Comparison of ENCODE assay signal across 13 cellular contexts in genomic region chr17:79022507-79022991, GRCh38. TPM values are rescaled to one million over a fixed set of nuclear protein-coding genes. Genes with fewer than 3 reads are reported as not detected.
DNase-seq lines count a peak whose midpoint lies in the region; ATAC-seq, FAIRE-seq and TF ChIP-seq lines count a peak whose summit lies in the region.
"Had no signal": no experiment of that assay in that cellular context is flagged by ENCODE, and none has a peak within 500 bp of the region (broad histone marks: within the 10 kb centered on the region; RNA-seq: fewer than 3 reads in every experiment).

No MANE protein-coding gene starts in this region.

- no peak for FAIRE-seq in D721Med (lab: Jason Lieb, UNC)

- no peaks in the 10 kb centered on the region for H3K9me3 ChIP-seq in right cardiac atrium (ENCODE audit: control insufficient read depth, low read length)
- H3K9me3 ChIP-seq in trophoblast cell (ENCODE audit: insufficient read depth, low read depth, low read length): no peaks in the 10 kb centered on the region
- no peaks in the 10 kb centered on the region for H3K9me3 ChIP-seq in vagina
- H3K9me3 ChIP-seq: SJSA1 had no signal

- H4K8ac ChIP-seq in trophoblast cell (ENCODE audit: low read depth, low read length): no peak overlapping the region

- TF ChIP-seq POLR2A in vagina (IDR thresholded peaks at IDR 0.05): no peak

- no peak overlapping the region for H3K14ac ChIP-seq in trophoblast cell (ENCODE audit: low read length)

- H3K9ac ChIP-seq in trophoblast cell (ENCODE audit: low read length): no peak overlapping the region

- peaks cover 22% of the 10 kb centered on the region for H3K79me1 ChIP-seq in trophoblast cell (ENCODE audit: low read length)

- H3K36me3 ChIP-seq in trophoblast cell (ENCODE audit: control insufficient read depth in 1 of 2, insufficient read depth in 2 of 2, low read length in 2 of 2) (no peaks in the 10 kb centered on the region), vagina (no peaks in the 10 kb centered on the region)
- H3K36me3 ChIP-seq: cardiac muscle cell, SJSA1 had no signal

- no peak overlapping the region for H3K18ac ChIP-seq in trophoblast cell (ENCODE audit: low read length)

- ATAC-seq in right cardiac atrium: peak; percentile 72 to 73
- ATAC-seq in omental fat pad (ENCODE audit: low FRiP score): no peak

- DNase-seq in DMS153 (lab: John Stamatoyannopoulos, UW) (peak; percentile 27), DMS153 treated with DMSO at 0.1 percent for 48 hours (lab: John Stamatoyannopoulos, UW; ENCODE audit: unreplicated experiment) (no peak), right cardiac atrium (peak; percentile 93 to 96 (median 95)), trophoblast cell (no peak), vagina (ENCODE audit: extremely low spot score in 2 of 2) (no peak), T-helper 1 cell (no peak), D721Med (ENCODE audit: insufficient read length, low spot score) (no peak), omental fat pad (ENCODE audit: low spot score) (no peak)
- DNase-seq: C1 segment of cervical spinal cord, NCI-H2171 treated with DMSO at 0.1 percent for 48 hours had no signal

- no peak overlapping the region for H4K12ac ChIP-seq in trophoblast cell (ENCODE audit: low read depth, low read length)

- intact Hi-C loops in right cardiac atrium (cut with DNase I) (no loop called here), vagina (cut with DNase I) (no loop called here)

- H2BK120ac ChIP-seq in trophoblast cell (ENCODE audit: insufficient read depth, low read length, poor library complexity): no peak overlapping the region

- TF ChIP-seq CTCF in vagina (IDR thresholded peaks at IDR 0.05) (no peak), D721Med (IDR thresholded peaks at IDR 0.05; ENCODE audit: insufficient read depth, missing control alignments) (no peak), omental fat pad (IDR thresholded peaks at IDR 0.05) (no peak)

- 27% methylated on average over 9 of the region's 9 CpGs for WGBS in right cardiac atrium
- no CpG with 5 or more reads among the region's 9 CpGs for WGBS in trophoblast cell (ENCODE audit: extremely low coverage, insufficient coverage, insufficient read length)

- H3K79me2 ChIP-seq in trophoblast cell (ENCODE audit: control insufficient read depth, insufficient read depth, low read length, poor library complexity): peaks cover 2% of the 10 kb centered on the region

- H2BK5ac ChIP-seq in trophoblast cell (ENCODE audit: low read depth, low read length, poor library complexity): no peak overlapping the region

- no peak overlapping the region for H3K4me2 ChIP-seq in trophoblast cell (ENCODE audit: low read length)

- H3K4me1 ChIP-seq in right cardiac atrium (ENCODE audit: control insufficient read depth, insufficient read depth, low read length) (peaks cover 21% of the 10 kb centered on the region), trophoblast cell (ENCODE audit: control insufficient read depth in 1 of 2, insufficient read depth in 2 of 2, low read length in 2 of 2) (peaks cover 26 to 32% of the 10 kb centered on the region in 2 experiments), vagina (peaks cover 63% of the 10 kb centered on the region)

- H2AFZ ChIP-seq in trophoblast cell (ENCODE audit: insufficient read depth, low read length, poor library complexity): no peak overlapping the region

- no peak overlapping the region for H2BK12ac ChIP-seq in trophoblast cell (ENCODE audit: low read length)

- H3K27me3 ChIP-seq in right cardiac atrium (ENCODE audit: control insufficient read depth, insufficient read depth): no peaks in the 10 kb centered on the region
- peaks cover 13% of the 10 kb centered on the region for H3K27me3 ChIP-seq in trophoblast cell (ENCODE audit: insufficient read depth, low read length)
- H3K27me3 ChIP-seq in vagina: no peaks in the 10 kb centered on the region

- H3K4me3 ChIP-seq in right cardiac atrium (ENCODE audit: low read length) (peak overlapping the region; percentile 52), trophoblast cell (ENCODE audit: low read depth, low read length) (no peak overlapping the region), vagina (no peak overlapping the region)
- H3K4me3 ChIP-seq: cardiac muscle cell, SJSA1 had no signal

- H3K23ac ChIP-seq in trophoblast cell (ENCODE audit: low read length): no peak overlapping the region

- H3K27ac ChIP-seq in right cardiac atrium (ENCODE audit: low read length) (peak overlapping the region; percentile 90), trophoblast cell (ENCODE audit: low read depth, low read length) (no peak overlapping the region), vagina (peak overlapping the region; percentile 78)
- H3K27ac ChIP-seq: 22Rv1, cardiac muscle cell, SJSA1 had no signal

- no peak overlapping the region for H3K4ac ChIP-seq in trophoblast cell (ENCODE audit: low read depth, low read length)

- peak overlapping the region; percentile 31 for H4K91ac ChIP-seq in trophoblast cell (ENCODE audit: low read depth, low read length)

- no peak overlapping the region for H2AK5ac ChIP-seq in trophoblast cell (ENCODE audit: low read length)

RNA-seq across cellular contexts. Expression of gene C1QTNF1, which starts 1.4 kb away (rescaled TPM):
- total RNA-seq in right cardiac atrium (100 to 1,000 TPM; 232 to 655 (median 355) TPM), vagina (30.7 TPM), omental fat pad (100 to 1,000 TPM; 110 to 438 (median 388) TPM)
- polyA plus RNA-seq in right cardiac atrium: 286 TPM
- polyA plus RNA-seq in trophoblast cell (2013): 11.5 and 12.7 TPM in 2 replicates

RNA-seq across cellular contexts. Expression of gene CANT1, which starts 13.0 kb away (rescaled TPM):
- 10 to 100 TPM; 28.1 to 38.8 (median 33.3) TPM for total RNA-seq in right cardiac atrium
- polyA plus RNA-seq in right cardiac atrium: 13.6 TPM
- polyA plus RNA-seq in trophoblast cell (2013): 60.8 and 62.9 TPM in 2 replicates
- total RNA-seq in vagina: 23.1 TPM
- total RNA-seq in omental fat pad: 10 to 100 TPM; 24.0 to 34.8 (median 30.3) TPM

RNA-seq across cellular contexts. Expression of gene LGALS3BP, which starts 42.8 kb away (rescaled TPM):
- total RNA-seq in right cardiac atrium: 100 to 1,000 TPM; 439 to 581 (median 506) TPM
- 397 TPM for polyA plus RNA-seq in right cardiac atrium
- polyA plus RNA-seq in trophoblast cell (2013): 9.1 and 9.3 TPM in 2 replicates
- 488 TPM for total RNA-seq in vagina
- total RNA-seq in omental fat pad: 100 to 1,000 TPM; 325 to 516 (median 441) TPM

RNA-seq across cellular contexts. Expression of gene ENGASE, which starts 52.1 kb away (rescaled TPM):
- total RNA-seq in right cardiac atrium: 10 to 100 TPM; 35.6 to 48.0 (median 42.3) TPM
- 25.4 TPM for polyA plus RNA-seq in right cardiac atrium
- 18.7 and 18.8 TPM in 2 replicates for polyA plus RNA-seq in trophoblast cell (2013)
- 13.8 TPM for total RNA-seq in vagina
- 10 to 100 TPM; 12.2 to 52.3 (median 22.2) TPM for total RNA-seq in omental fat pad

Comparison
In these comparisons a context has a peak if more than half of its experiments do, and no peak if none do; other contexts are left out.
1. DNase-seq: peak in DMS153 (single experiment) and right cardiac atrium (3 of 3); none in DMS153 treated with DMSO at 0.1 percent for 48 hours (single experiment), trophoblast cell (0 of 2), vagina (0 of 2), T-helper 1 cell (0 of 5), D721Med (single experiment) and omental fat pad (single experiment).